In the genomic region with DNA sequence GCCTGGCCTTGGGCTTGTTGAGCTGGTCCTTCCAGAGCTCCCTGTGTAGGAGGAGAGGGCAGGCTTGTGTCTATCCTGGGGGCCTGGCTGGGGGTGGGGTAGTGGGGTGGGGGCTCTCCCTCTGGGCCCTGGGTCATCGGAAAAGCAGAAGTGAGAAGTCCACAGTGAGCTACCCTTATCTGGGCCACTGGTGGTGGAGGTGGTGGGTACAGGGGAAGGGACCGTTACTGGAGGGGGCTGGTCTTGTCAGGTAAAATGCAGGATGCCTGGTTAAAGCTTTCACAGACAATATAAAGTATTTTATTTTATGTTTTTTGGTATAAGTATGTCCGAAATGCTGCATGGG, we compare ENCODE assay signal across 15 cellular contexts. TPM values are rescaled to one million over a fixed set of nuclear protein-coding genes. Genes with fewer than 3 reads are reported as not detected.
DNase-seq lines count a peak whose midpoint lies in the region; ATAC-seq and TF ChIP-seq lines count a peak whose summit lies in the region.
"Had no signal": no experiment of that assay in that cellular context is flagged by ENCODE, and none has a peak within 500 bp of the region (broad histone marks: within the 10 kb centered on the region; RNA-seq: fewer than 3 reads in every experiment).

No MANE protein-coding gene starts in this region.

- intact Hi-C loops in OCI-LY7 (cut with micrococcal nuclease; ENCODE audit: unreplicated experiment): loop anchor here (1.0 to 2.0 kb wide), 4 partner anchors 22 to 79 kb away; a partner anchor contains a TSS
- intact Hi-C loops in spleen (cut with DNase I; ENCODE audit: low total_unique reads): loop anchor here (10.0 kb wide), 1 partner anchor 237 kb away; no protein-coding TSS in a partner anchor

- no peak overlapping the region for H3K4ac ChIP-seq in mesendoderm (ENCODE audit: low read depth, low read length)

- no peak overlapping the region for H2AK5ac ChIP-seq in mesendoderm (ENCODE audit: low read length)

- no peak overlapping the region for H3K23ac ChIP-seq in mesendoderm (ENCODE audit: low read length)

- H3K27ac ChIP-seq in OCI-LY7 (ENCODE audit: low read depth, low read length, poor library complexity, severe bottlenecking) (peak overlapping the region; percentile 81), spleen (peak overlapping the region; percentile 63 to 95 (median 83)), mesendoderm (ENCODE audit: low read depth, low read length) (no peak overlapping the region)
- H3K27ac ChIP-seq: SK-N-MC had no signal

- H3K9me2 ChIP-seq in OCI-LY7 (ENCODE audit: insufficient read depth, low read length): no peaks in the 10 kb centered on the region

- 32 to 56% (median 51%) methylated on average over 3 of the region's 3 CpGs for WGBS in spleen, 5 donors
- WGBS in mesendoderm (ENCODE audit: extremely low coverage, insufficient coverage, low lambda C conversion rate): no CpG with 5 or more reads among the region's 3 CpGs

- no peak overlapping the region for H3K9ac ChIP-seq in mesendoderm (ENCODE audit: low read length)

- H2BK5ac ChIP-seq in mesendoderm (ENCODE audit: low read length): no peak overlapping the region

- H2BK15ac ChIP-seq in mesendoderm (replicated peaks; ENCODE audit: low read depth): no peak overlapping the region

- H3K18ac ChIP-seq in mesendoderm (ENCODE audit: low read length): no peak overlapping the region

- TF ChIP-seq CTCF in OCI-LY7 (conservative IDR thresholded peaks at IDR 0.05; ENCODE audit: low read length) (no peak), spleen (IDR thresholded peaks at IDR 0.05 in 8 of 11, conservative IDR thresholded peaks at IDR 0.05 in 3 of 11) (no peak)

- peaks cover 24% of the 10 kb centered on the region for H3K4me1 ChIP-seq in OCI-LY7 (ENCODE audit: insufficient read depth, low read length, poor library complexity, severe bottlenecking)
- peaks cover 3 to 78% (median 39%) of the 10 kb centered on the region in 6 donors for H3K4me1 ChIP-seq in spleen
- H3K4me1 ChIP-seq in mesendoderm (ENCODE audit: control insufficient read depth, low read depth, low read length): no peaks in the 10 kb centered on the region

- H2BK120ac ChIP-seq in mesendoderm (ENCODE audit: low read depth, low read length): no peak overlapping the region

- H3K36me3 ChIP-seq in OCI-LY7 (ENCODE audit: insufficient read depth, low read length): peaks cover 25% of the 10 kb centered on the region; the same call in 1 of the 2 replicates
- H3K36me3 ChIP-seq in spleen: peaks cover 0 to 32% (median 0%) of the 10 kb centered on the region in 6 donors
- H3K36me3 ChIP-seq in mesendoderm (ENCODE audit: control insufficient read depth, insufficient read depth, low read length): no peaks in the 10 kb centered on the region

- no peak overlapping the region for H3K56ac ChIP-seq in mesendoderm (ENCODE audit: low read length)

- H3K27me3 ChIP-seq in spleen (replicated peaks in 1 of 7) (peaks cover 0 to 32% (median 9%) of the 10 kb centered on the region in 7 donors), mesendoderm (ENCODE audit: insufficient read depth, low read length, poor library complexity) (no peaks in the 10 kb centered on the region)

- no peaks in the 10 kb centered on the region for H3K79me1 ChIP-seq in mesendoderm (ENCODE audit: low read length)

- DNase-seq in NOMO-1 treated with DMSO at 0.1 percent for 48 hours (lab: John Stamatoyannopoulos, UW; ENCODE audit: unreplicated experiment) (peak; percentile 63), NOMO-1 treated with dmso at 0.1 percent for 144 hours (lab: John Stamatoyannopoulos, UW; ENCODE audit: unreplicated experiment) (no peak), OCI-LY7 (ENCODE audit: low spot score) (peak; percentile 71), spleen (no peak), GM03348 (ENCODE audit: low spot score) (no peak), mesendoderm (no peak), DMS79 (lab: John Stamatoyannopoulos, UW) (no peak)
- DNase-seq: 8988T, natural killer cell, NCI-H524 had no signal

- no peaks in the 10 kb centered on the region for H4K20me1 ChIP-seq in OCI-LY7 (ENCODE audit: insufficient read depth, low read length)

- ATAC-seq in HG02678 (IDR thresholded peaks at IDR 0.05; ENCODE audit: unreplicated experiment): peak; percentile 27

- H2AFZ ChIP-seq in OCI-LY7 (ENCODE audit: low read length): peak overlapping the region; percentile 73; the same call in 1 of the 2 replicates

- no peak for TF ChIP-seq POLR2A in spleen (IDR thresholded peaks at IDR 0.05)

- POLR2A ChIA-PET in OCI-LY7 (lab: Charles Lee): interaction anchor here (0.6 to 1.8 kb wide), 7 partner anchors 10 to 653 kb away, joined by 3 to 11 read pairs (median 5); no protein-coding TSS in a partner anchor

- H4K8ac ChIP-seq in mesendoderm (ENCODE audit: low read depth, low read length): no peak overlapping the region

- H3K4me2 ChIP-seq in OCI-LY7 (ENCODE audit: low read length) (peak overlapping the region; percentile 94), mesendoderm (ENCODE audit: low read length) (no peak overlapping the region)

- H3K79me2 ChIP-seq in OCI-LY7 (ENCODE audit: insufficient read depth, low read depth, low read length): peaks cover 13% of the 10 kb centered on the region; the same call in 1 of the 2 replicates
- no peaks in the 10 kb centered on the region for H3K79me2 ChIP-seq in mesendoderm (ENCODE audit: control insufficient read depth, insufficient read depth, low read length)

- H3K9me3 ChIP-seq in OCI-LY7 (ENCODE audit: low read length) (no peaks in the 10 kb centered on the region), spleen (no peaks in the 10 kb centered on the region)

- no TSS peak for BruUV-seq in OCI-LY7 (replicated peaks; lab: Mats Ljungman, UMichigan)

- peak overlapping the region; percentile 87 for H3K4me3 ChIP-seq in OCI-LY7 (ENCODE audit: low read depth, low read length, poor library complexity, severe bottlenecking)
- peak overlapping the region in 6 of 8 donors; percentile 15 to 74 (median 44) for H3K4me3 ChIP-seq in spleen
- H3K4me3 ChIP-seq in mesendoderm (ENCODE audit: low read length): no peak overlapping the region
- H3K4me3 ChIP-seq: SK-N-MC had no signal

- no peak overlapping the region for H4K5ac ChIP-seq in mesendoderm (ENCODE audit: low read length)

- CTCF ChIA-PET in OCI-LY7 (lab: Charles Lee; ENCODE audit: unreplicated experiment): interaction anchor here (0.5 to 1.0 kb wide), 5 partner anchors 10 to 266 kb away, joined by 3 to 5 read pairs (median 3); a partner anchor contains a TSS

RNA-seq across cellular contexts. Expression of a gene that starts 0.3 kb away (rescaled TPM):
- 20.7 and 25.2 TPM in 2 replicates for total RNA-seq in OCI-LY7 (2014; rRNA removed; shearing (Covaris generic))
- 23.3 and 26.6 TPM in 2 replicates for total RNA-seq in OCI-LY7 (2022)
- 100 to 1,000 TPM in 4 of 7 donors, 10 to 100 TPM in 3; 68.9 to 155 (median 102) TPM for total RNA-seq in spleen
- 10 to 100 TPM; 38.0 to 47.3 (median 41.2) TPM for polyA plus RNA-seq in spleen
- polyA plus RNA-seq in mesendoderm (2013, experiment 1 of 2): 0.03 TPM
- 0.01 TPM for polyA plus RNA-seq in mesendoderm (2013, experiment 2 of 2)
- total RNA-seq: Daoy, M059J had no signal

RNA-seq across cellular contexts. Expression of a gene that starts 27.4 kb away (rescaled TPM):
- total RNA-seq in OCI-LY7 (2014; rRNA removed; shearing (Covaris generic)): not detected in 2 replicates
- not detected in 2 replicates for total RNA-seq in OCI-LY7 (2022)
- 1 to 10 TPM in 1 of 7 donors, under 1 TPM in 2, not detected in 4; 0.20 to 2.4 (median 0.28) TPM for total RNA-seq in spleen
- polyA plus RNA-seq in spleen: under 1 TPM; 0.13 to 0.23 (median 0.19) TPM
- 4.2 TPM for polyA plus RNA-seq in mesendoderm (2013, experiment 1 of 2)
- polyA plus RNA-seq in mesendoderm (2013, experiment 2 of 2): 4.6 TPM
- total RNA-seq: activated CD8-positive, alpha-beta T cell treated with anti-CD3 and anti-CD28 coated beads, Interleukin-2, amount 10 ng/mL, durations not matched to agents 7 days and 5 days; Daoy; M059J had no signal

RNA-seq across cellular contexts. Expression of a gene that starts 30.0 kb away (rescaled TPM):
- total RNA-seq in OCI-LY7 (2014; rRNA removed; shearing (Covaris generic)): not detected in 2 replicates
- total RNA-seq in OCI-LY7 (2022) (not detected in 2 replicates), spleen (not detected)
- polyA plus RNA-seq in spleen: not detected
- not detected for polyA plus RNA-seq in mesendoderm (2013, experiment 1 of 2)
- polyA plus RNA-seq in mesendoderm (2013, experiment 2 of 2): not detected
- total RNA-seq: activated CD8-positive, alpha-beta T cell treated with anti-CD3 and anti-CD28 coated beads, Interleukin-2, amount 10 ng/mL, durations not matched to agents 7 days and 5 days; Daoy; M059J had no signal

RNA-seq across cellular contexts. Expression of a gene that starts 40.5 kb away (rescaled TPM):
- not detected in 2 replicates for total RNA-seq in OCI-LY7 (2014; rRNA removed; shearing (Covaris generic))
- total RNA-seq in OCI-LY7 (2022) (not detected in 2 replicates), spleen (10 to 100 TPM in 4 of 7 donors, 1 to 10 TPM in 3; 2.2 to 39.3 (median 10.1) TPM)
- 1 to 10 TPM; 1.1 to 5.1 (median 3.5) TPM for polyA plus RNA-seq in spleen
- not detected for polyA plus RNA-seq in mesendoderm (2013, experiment 1 of 2)
- not detected for polyA plus RNA-seq in mesendoderm (2013, experiment 2 of 2)
- total RNA-seq: activated CD8-positive, alpha-beta T cell treated with anti-CD3 and anti-CD28 coated beads, Interleukin-2, amount 10 ng/mL, durations not matched to agents 7 days and 5 days; Daoy; M059J; natural killer cell had no signal

RNA-seq across cellular contexts. Expression of a gene that starts 45.3 kb away (rescaled TPM):
- total RNA-seq in OCI-LY7 (2014; rRNA removed; shearing (Covaris generic)): not detected in 2 replicates
- total RNA-seq in OCI-LY7 (2022) (not detected in 2 replicates), spleen (100 to 1,000 TPM in 3 of 7 donors, 10 to 100 TPM in 4; 54.5 to 144 (median 94.1) TPM)
- polyA plus RNA-seq in spleen: 10 to 100 TPM; 30.8 to 43.7 (median 37.8) TPM
- polyA plus RNA-seq in mesendoderm (2013, experiment 1 of 2): not detected
- not detected for polyA plus RNA-seq in mesendoderm (2013, experiment 2 of 2)
- total RNA-seq: Daoy, M059J had no signal

Comparison
In these comparisons a context has a peak if more than half of its experiments do, and no peak if none do; other contexts are left out.
1. DNase-seq: peak in NOMO-1 treated with DMSO at 0.1 percent for 48 hours (single experiment) and OCI-LY7 (single experiment); none in NOMO-1 treated with dmso at 0.1 percent for 144 hours (single experiment), spleen (single experiment), GM03348 (single experiment), mesendoderm (single experiment) and DMS79 (single experiment).